17 cellular contexts compared by ENCODE assay signal in genomic region chr2:86628091-86628522, GRCh38. TPM values are rescaled to one million over a fixed set of nuclear protein-coding genes. Genes with fewer than 3 reads are reported as not detected.
DNase-seq lines count a peak whose midpoint lies in the region; ATAC-seq and TF ChIP-seq lines count a peak whose summit lies in the region.
"Had no signal": no experiment of that assay in that cellular context is flagged by ENCODE, and none has a peak within 500 bp of the region (broad histone marks: within the 10 kb centered on the region; RNA-seq: fewer than 3 reads in every experiment).

No MANE protein-coding gene starts in this region.

- H3K27ac Mint-ChIP-seq in type B pancreatic cell: no peak overlapping the region
- H3K27ac Mint-ChIP-seq: CD8-positive, alpha-beta memory T cell; GM23338 had no signal

- peaks cover 3% of the 10 kb centered on the region for H3K36me3 Mint-ChIP-seq in type B pancreatic cell
- H3K36me3 Mint-ChIP-seq: CD8-positive, alpha-beta memory T cell had no signal

- no peaks in the 10 kb centered on the region for H3K9me3 Mint-ChIP-seq in type B pancreatic cell
- H3K9me3 Mint-ChIP-seq: CD8-positive, alpha-beta memory T cell; GM23338 had no signal

- peak; percentile 36 for ATAC-seq in GM18861 (IDR thresholded peaks at IDR 0.05; ENCODE audit: unreplicated experiment)
- no peak for ATAC-seq in left lobe of liver
- ATAC-seq in GM18873 (IDR thresholded peaks at IDR 0.05; ENCODE audit: low FRiP score, unreplicated experiment): no peak
- ATAC-seq: GM23338 had no signal

- peak overlapping the region; percentile 64 for H3K27ac ChIP-seq in 22Rv1
- H3K27ac ChIP-seq: RWPE1, vagina had no signal

- peak; percentile 52 for DNase-seq in LHCN-M2 (ENCODE audit: low read depth)
- peak; percentile 71 for DNase-seq in left lobe of liver (ENCODE audit: low spot score)
- DNase-seq in SKM-1 treated with dmso at 0.1 percent for 144 hours (lab: John Stamatoyannopoulos, UW; ENCODE audit: unreplicated experiment): no peak
- no peak for DNase-seq in NCI-H2196 treated with DMSO at 0.1 percent for 48 hours (lab: John Stamatoyannopoulos, UW; ENCODE audit: unreplicated experiment)
- DNase-seq in type B pancreatic cell (ENCODE audit: extremely low spot score, unreplicated experiment): no peak
- DNase-seq: activated naive CD4-positive, alpha-beta T cell treated with Interleukin-2 at 50 U/mL for 16 hours; CD8-positive, alpha-beta memory T cell; MM.1S; NCI-H2081; NCI-H82; stimulated activated naive CD4-positive, alpha-beta T cell treated with Interleukin-2 at 50 U/mL for 16 hours had no signal

- H3K27me3 Mint-ChIP-seq in type B pancreatic cell: peaks cover 3% of the 10 kb centered on the region

- TF ChIP-seq CTCF in 22Rv1 (IDR thresholded peaks at IDR 0.05): no peak
- TF ChIP-seq CTCF in type B pancreatic cell (conservative IDR thresholded peaks at IDR 0.05): no peak

- H3K4me1 Mint-ChIP-seq in type B pancreatic cell (ENCODE audit: unreplicated experiment): peaks cover 11% of the 10 kb centered on the region

- H3K4me3 Mint-ChIP-seq in type B pancreatic cell: no peak overlapping the region
- H3K4me3 Mint-ChIP-seq: GM23338 had no signal

RNA-seq across cellular contexts. Expression of gene RNF103, which starts 4.4 kb away (rescaled TPM):
- 15.7 and 19.3 TPM in 2 replicates for total RNA-seq in LHCN-M2 (2014; rRNA removed)
- polyA plus RNA-seq in LHCN-M2 (2012): 7.3 TPM
- 43.6 TPM for total RNA-seq in left lobe of liver
- 21.2 and 26.1 TPM in 2 replicates for total RNA-seq in type B pancreatic cell (ENCODE audit: low replicate concordance)

Comparison
In these comparisons a context has a peak if more than half of its experiments do, and no peak if none do; other contexts are left out.
1. DNase-seq: peak in LHCN-M2 (single experiment) and left lobe of liver (single experiment); none in SKM-1 treated with dmso at 0.1 percent for 144 hours (single experiment), NCI-H2196 treated with DMSO at 0.1 percent for 48 hours (single experiment) and type B pancreatic cell (single experiment).